In the genomic region with DNA sequence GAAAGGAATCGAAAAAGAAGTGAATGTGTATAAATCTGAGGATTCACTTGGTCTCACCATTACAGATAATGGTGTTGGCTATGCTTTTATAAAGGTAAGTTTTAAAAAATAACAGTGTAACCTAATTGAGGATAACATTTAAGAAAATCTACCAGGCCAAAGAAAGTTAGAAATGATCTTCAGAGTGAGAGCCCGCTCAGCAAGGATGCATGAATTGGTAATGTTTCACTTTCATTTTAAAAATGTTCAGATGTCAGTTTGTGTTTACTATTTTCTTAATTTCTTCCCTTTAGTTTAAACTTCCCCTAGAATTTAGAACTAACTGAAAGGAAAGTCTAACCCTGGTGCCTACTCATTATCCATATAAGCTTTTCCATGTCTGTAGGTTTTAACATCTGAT, we compare ENCODE assay signal across 12 cellular contexts. TPM values are rescaled to one million over a fixed set of nuclear protein-coding genes. Genes with fewer than 3 reads are reported as not detected.
DNase-seq lines count a peak whose midpoint lies in the region; ATAC-seq, FAIRE-seq and TF ChIP-seq lines count a peak whose summit lies in the region.
"Had no signal": no experiment of that assay in that cellular context is flagged by ENCODE, and none has a peak within 500 bp of the region (broad histone marks: within the 10 kb centered on the region; RNA-seq: fewer than 3 reads in every experiment).

No MANE protein-coding gene starts in this region.

- TF ChIP-seq POLR2A in A549 (IDR thresholded peaks at IDR 0.05; ENCODE audit: low read length), result no peak

- no peaks in the 10 kb centered on the region for H3K36me3 ChIP-seq in GM06990 (ENCODE audit: control insufficient read depth, insufficient read depth, low read length)

- peak overlapping the region; percentile 20 for H3K27ac Mint-ChIP-seq in activated CD8-positive, alpha-beta T cell treated with anti-CD3 and anti-CD28 coated beads, Interleukin-2, amount 10 ng/mL, durations not matched to agents 7 days and 5 days
- H3K27ac Mint-ChIP-seq in memory B cell, result peak overlapping the region; percentile 41

- H3K4me2 ChIP-seq in A549, result peak overlapping the region; percentile 49

- POLR2A ChIA-PET in A549 (lab: Yijun Ruan, JAX), result no interaction called here
- POLR2A ChIA-PET in activated CD8-positive, alpha-beta T cell treated with anti-CD3 and anti-CD28 coated beads, Interleukin-2, amount 10 ng/mL, durations not matched to agents 7 days and 5 days (lab: Charles Lee), result no interaction called here

- 59% methylated on average over 2 of the region's 2 CpGs for WGBS in A549 (ENCODE audit: missing lambda C conversion rate)

- no peak for TF ChIP-seq EP300 in A549 (IDR thresholded peaks at IDR 0.05)

- TF ChIP-seq RAD21 in A549 (conservative IDR thresholded peaks at IDR 0.05 in 1 of 2, IDR thresholded peaks at IDR 0.05 in 1 of 2), result no peak

- H3K4me3 ChIP-seq in A549 (no peak overlapping the region), GM06990 (replicated peaks; ENCODE audit: low read depth, low read length) (peak overlapping the region; percentile 27; the same call in 1 of the 2 replicates)

- DNase-seq in A549 (ENCODE audit: low read depth in 1 of 2, low spot score in 1 of 2) (no peak), GM06990 (ENCODE audit: extremely low read depth, insufficient read length) (no peak), memory B cell (ENCODE audit: low spot score in 2 of 2) (no peak), DMS153 treated with DMSO at 0.1 percent for 48 hours (lab: John Stamatoyannopoulos, UW; ENCODE audit: unreplicated experiment) (no peak), NCI-H2107 (lab: John Stamatoyannopoulos, UW) (no peak), NCI-H510A treated with DMSO at 0.1 percent for 48 hours (lab: John Stamatoyannopoulos, UW) (no peak)
- DNase-seq in activated CD8-positive, alpha-beta T cell treated with anti-CD3 and anti-CD28 coated beads, Interleukin-2, amount 10 ng/mL, durations not matched to agents 7 days and 5 days, result no peak
- DNase-seq: Kasumi-1; NCI-H1930; stimulated activated CD4-positive, alpha-beta T cell treated with anti-CD3 and anti-CD28 coated beads, Interleukin-4, amount 100 ng/mL, for 1 hour had no signal

- H3K4me3 Mint-ChIP-seq in activated CD8-positive, alpha-beta T cell treated with anti-CD3 and anti-CD28 coated beads, Interleukin-2, amount 10 ng/mL, durations not matched to agents 7 days and 5 days, result peak overlapping the region; percentile 20
- peak overlapping the region; percentile 17 for H3K4me3 Mint-ChIP-seq in memory B cell

- FAIRE-seq in A549 (lab: Jason Lieb, UNC), result no peak

- TF ChIP-seq CTCF in A549 (IDR thresholded peaks at IDR 0.05) (no peak), GM06990 (IDR thresholded peaks at IDR 0.05; ENCODE audit: insufficient read depth, low read length, poor library complexity, severe bottlenecking) (no peak)

- H3K27me3 ChIP-seq in GM06990 (replicated peaks; ENCODE audit: control insufficient read depth, insufficient read depth, low read length), result no peaks in the 10 kb centered on the region

- H3K36me3 Mint-ChIP-seq in activated CD8-positive, alpha-beta T cell treated with anti-CD3 and anti-CD28 coated beads, Interleukin-2, amount 10 ng/mL, durations not matched to agents 7 days and 5 days (ENCODE audit: low read depth), result no peaks in the 10 kb centered on the region
- H3K36me3 Mint-ChIP-seq in memory B cell, result peaks cover 6% of the 10 kb centered on the region

- peaks cover 12% of the 10 kb centered on the region; the same call in 2 of the 3 replicates for H3K4me1 ChIP-seq in A549

- ATAC-seq in A549, result no peak
- no peak for ATAC-seq in activated CD8-positive, alpha-beta T cell treated with anti-CD3 and anti-CD28 coated beads, Interleukin-2, amount 10 ng/mL, durations not matched to agents 7 days and 5 days
- ATAC-seq in memory B cell (ENCODE audit: low read depth), result no peak
- no peak for ATAC-seq in GM21619 (IDR thresholded peaks at IDR 0.05; ENCODE audit: unreplicated experiment)

- H3K27me3 Mint-ChIP-seq in activated CD8-positive, alpha-beta T cell treated with anti-CD3 and anti-CD28 coated beads, Interleukin-2, amount 10 ng/mL, durations not matched to agents 7 days and 5 days (ENCODE audit: low read depth), result peaks cover 2% of the 10 kb centered on the region
- H3K27me3 Mint-ChIP-seq in memory B cell, result no peaks in the 10 kb centered on the region

- H3K9me3 ChIP-seq in A549, result no peaks in the 10 kb centered on the region

- CTCF ChIA-PET in A549 (lab: Yijun Ruan, JAX), result no interaction called here
- CTCF ChIA-PET in activated CD8-positive, alpha-beta T cell treated with anti-CD3 and anti-CD28 coated beads, Interleukin-2, amount 10 ng/mL, durations not matched to agents 7 days and 5 days (lab: Charles Lee), result no interaction called here

- H3K9me3 Mint-ChIP-seq in activated CD8-positive, alpha-beta T cell treated with anti-CD3 and anti-CD28 coated beads, Interleukin-2, amount 10 ng/mL, durations not matched to agents 7 days and 5 days (ENCODE audit: insufficient read depth), result peaks cover 5% of the 10 kb centered on the region
- H3K9me3 Mint-ChIP-seq in memory B cell, result peaks cover 5% of the 10 kb centered on the region

- peaks cover 14% of the 10 kb centered on the region for H3K4me1 Mint-ChIP-seq in activated CD8-positive, alpha-beta T cell treated with anti-CD3 and anti-CD28 coated beads, Interleukin-2, amount 10 ng/mL, durations not matched to agents 7 days and 5 days (ENCODE audit: low read depth)
- peaks cover 2% of the 10 kb centered on the region for H3K4me1 Mint-ChIP-seq in memory B cell

- H3K27ac ChIP-seq in A549, result no peak overlapping the region; a peak in 1 of 6 replicates
- H3K27ac ChIP-seq: C4-2B had no signal

TF ChIP-seq in A549, 52 proteins besides CTCF, POLR2A, EP300 and RAD21:
- no peak for TF ChIP-seq ZFP36 (IDR thresholded peaks at IDR 0.05; ENCODE audit: borderline replicate concordance, partially characterized antibody)
- TF ChIP-seq ZSCAN20 (CRISPR knock-in tag; IDR thresholded peaks at IDR 0.05), result no peak
- no peak for TF ChIP-seq NPAS2 (CRISPR knock-in tag; IDR thresholded peaks at IDR 0.05; ENCODE audit: borderline replicate concordance)
- TF ChIP-seq EHMT2 (IDR thresholded peaks at IDR 0.05; ENCODE audit: low read depth), result no peak
- TF ChIP-seq RNF2 (IDR thresholded peaks at IDR 0.05; ENCODE audit: borderline replicate concordance, low read depth), result no peak
- no peak for TF ChIP-seq ATOH8 (CRISPR knock-in tag; IDR thresholded peaks at IDR 0.05; ENCODE audit: low read depth)
- TF ChIP-seq CEBPB (IDR thresholded peaks at IDR 0.05), result no peak
- TF ChIP-seq SMC3 (IDR thresholded peaks at IDR 0.05), result no peak
- no peak for TF ChIP-seq GATA3 (IDR thresholded peaks at IDR 0.05; ENCODE audit: borderline replicate concordance)
- TF ChIP-seq BCL3 (IDR thresholded peaks at IDR 0.05), result no peak
- no peak for TF ChIP-seq MYC (IDR thresholded peaks at IDR 0.05; ENCODE audit: borderline replicate concordance, low read length)
- no peak for TF ChIP-seq HOXB5 (CRISPR knock-in tag; IDR thresholded peaks at IDR 0.05)
- TF ChIP-seq CHD2 (IDR thresholded peaks at IDR 0.05; ENCODE audit: low read length, partially characterized antibody), result no peak
- TF ChIP-seq CBX2 (IDR thresholded peaks at IDR 0.05; ENCODE audit: borderline replicate concordance, low read depth), result no peak
- TF ChIP-seq CBX8 (IDR thresholded peaks at IDR 0.05), result no peak
- no peak for TF ChIP-seq USF2 (IDR thresholded peaks at IDR 0.05)

RNA-seq across cellular contexts. Expression of gene GIPC2, which starts 35.0 kb away (rescaled TPM):
- not detected in 2 replicates for polyA plus RNA-seq in A549 (2011; rRNA removed)
- polyA plus RNA-seq in A549 (2012; cell fraction: cytosol; rRNA removed), result not detected in 2 replicates
- polyA plus RNA-seq in A549 (2012; cell fraction: nucleus; rRNA removed), result not detected in 2 replicates
- 0.04 to 0.07 TPM (median 0.06 TPM) in 3 replicates for polyA plus RNA-seq in A549 (2017; fragmentation: RNase III; extraction: RNeasy Plus Mini Kit Qiagen cat#74134 plus additional on column Dnase treatment)
- polyA minus RNA-seq in A549 (2011; rRNA and poly(A)+ RNA removed), result not detected in 2 replicates
- total RNA-seq in activated CD8-positive, alpha-beta T cell treated with anti-CD3 and anti-CD28 coated beads, Interleukin-2, amount 10 ng/mL, durations not matched to agents 7 days and 5 days, result under 1 TPM; 0.34 to 0.37 TPM
